8 cellular contexts compared by ENCODE assay signal in the genomic region with DNA sequence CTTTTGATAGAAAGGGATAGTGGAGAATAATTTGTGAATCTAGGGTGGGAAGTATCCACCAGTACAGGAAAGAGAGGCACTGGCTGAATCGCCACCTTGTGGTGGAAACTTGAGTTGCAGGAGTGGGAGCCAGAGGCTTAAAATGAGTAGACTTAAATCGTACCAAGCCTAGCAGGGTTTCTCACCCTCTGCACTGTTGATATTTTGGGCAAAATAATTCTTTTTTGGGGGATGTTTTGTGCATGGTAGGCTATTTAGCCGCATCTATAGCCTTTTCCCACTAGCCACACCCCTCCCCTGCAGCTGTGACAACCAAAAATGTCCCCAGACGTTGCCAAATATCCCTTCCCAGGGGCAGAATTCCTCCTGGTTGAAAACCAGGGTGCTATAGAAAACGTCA.
A peak's percentile ranks its signal among the peaks of the same experiment; 100 is the strongest.
DNase-seq lines count a peak whose midpoint lies in the region; ATAC-seq and TF ChIP-seq lines count a peak whose summit lies in the region.

No MANE protein-coding gene starts in this region.

- H3K27ac Mint-ChIP-seq in Calu3 (ENCODE audit: unreplicated experiment) = no peak overlapping the region
- H3K27ac Mint-ChIP-seq in activated CD4-positive, alpha-beta T cell treated with anti-CD3 and anti-CD28 coated beads, Interleukin-2, amount 10 ng/mL, durations not matched to agents 24 days and 14 days = no peak overlapping the region

- no peaks in the 10 kb centered on the region for H3K9me3 Mint-ChIP-seq in Calu3 (ENCODE audit: low read depth, unreplicated experiment)
- no peaks in the 10 kb centered on the region for H3K9me3 Mint-ChIP-seq in activated CD4-positive, alpha-beta T cell treated with anti-CD3 and anti-CD28 coated beads, Interleukin-2, amount 10 ng/mL, durations not matched to agents 24 days and 14 days

- H3K36me3 Mint-ChIP-seq in Calu3 (ENCODE audit: insufficient read depth, unreplicated experiment) = no peaks in the 10 kb centered on the region
- H3K36me3 Mint-ChIP-seq in activated CD4-positive, alpha-beta T cell treated with anti-CD3 and anti-CD28 coated beads, Interleukin-2, amount 10 ng/mL, durations not matched to agents 24 days and 14 days (ENCODE audit: low read depth) = no peaks in the 10 kb centered on the region

- TF ChIP-seq CTCF in Calu3 (IDR thresholded peaks at IDR 0.05; ENCODE audit: unreplicated experiment) (peak; percentile 92), HEK293 (tag by site-specific recombination; IDR thresholded peaks at IDR 0.05) (peak; percentile 56; the same call in 1 of the 2 replicates), liver (IDR thresholded peaks at IDR 0.05; ENCODE audit: low read depth, low read length, missing input control) (peak; percentile 93)

- peak; percentile 78 to 87 for TF ChIP-seq RAD21 in liver (IDR thresholded peaks at IDR 0.05)

- H3K36me3 ChIP-seq in HEK293 (ENCODE audit: control insufficient read depth in 2 of 2, insufficient read depth in 1 of 2, low read length in 2 of 2) (no peaks in the 10 kb centered on the region), liver (ENCODE audit: control insufficient read depth in 4 of 4, insufficient read depth in 3 of 4, low read depth in 1 of 4, low read length in 3 of 4) (no peaks in the 10 kb centered on the region)

- H3K4me3 ChIP-seq in HEK293 (ENCODE audit: low read depth, low read length) (no peak overlapping the region), liver (ENCODE audit: low read depth in 1 of 3, low read length in 3 of 3) (no peak overlapping the region)

- intact Hi-C loops in Calu3 (cut with micrococcal nuclease; ENCODE audit: unreplicated experiment) = loop anchor here (1.0 kb wide), 1 partner anchor 31 kb away; no protein-coding TSS in a partner anchor
- intact Hi-C loops in activated CD4-positive, alpha-beta T cell treated with anti-CD3 and anti-CD28 coated beads, Interleukin-2, amount 10 ng/mL, durations not matched to agents 24 days and 14 days (cut with micrococcal nuclease) = loop anchor here (1.0 to 10.0 kb wide), 3 partner anchors 31 to 436 kb away; partner anchors contain the start of gene FAM83D

- no peak for ATAC-seq in GM18520 (IDR thresholded peaks at IDR 0.05; ENCODE audit: unreplicated experiment)

- H3K27me3 ChIP-seq in liver (ENCODE audit: control insufficient read depth in 4 of 4, insufficient read depth in 4 of 4, low read length in 3 of 4) = no peaks in the 10 kb centered on the region

- no peaks in the 10 kb centered on the region for H3K4me1 Mint-ChIP-seq in Calu3 (ENCODE audit: low read depth, unreplicated experiment)
- peaks cover 3% of the 10 kb centered on the region for H3K4me1 Mint-ChIP-seq in activated CD4-positive, alpha-beta T cell treated with anti-CD3 and anti-CD28 coated beads, Interleukin-2, amount 10 ng/mL, durations not matched to agents 24 days and 14 days

- WGBS in liver = 12% methylated on average over 5 of the region's 5 CpGs

- H3K9ac ChIP-seq in liver (ENCODE audit: low read depth in 1 of 2, low read length in 2 of 2) = no peak overlapping the region

- H3K27me3 Mint-ChIP-seq in Calu3 (ENCODE audit: unreplicated experiment) = peaks cover 87% of the 10 kb centered on the region
- H3K27me3 Mint-ChIP-seq in activated CD4-positive, alpha-beta T cell treated with anti-CD3 and anti-CD28 coated beads, Interleukin-2, amount 10 ng/mL, durations not matched to agents 24 days and 14 days = peaks cover 25% of the 10 kb centered on the region

- DNase-seq in Calu3 (peak; percentile 93), NCI-H446 treated with DMSO at 0.1 percent for 48 hours (lab: John Stamatoyannopoulos, UW) (peak; percentile 35), dedifferentiated amniotic fluid mesenchymal stem cell (ENCODE audit: extremely low spot score) (peak; percentile 71)
- peak; percentile 95 for DNase-seq in activated CD4-positive, alpha-beta T cell treated with anti-CD3 and anti-CD28 coated beads, Interleukin-2, amount 10 ng/mL, durations not matched to agents 24 days and 14 days
- peak; percentile 59 to 69 (median 65) for DNase-seq in stimulated activated CD4-positive, alpha-beta T cell treated with anti-CD3 and anti-CD28 coated beads, TNF-alpha, amount 100 ng/mL, for 4 hours (ENCODE audit: low read depth in 3 of 3)

- H3K4me1 ChIP-seq in HEK293 (ENCODE audit: control insufficient read depth, insufficient read depth, low read length) (no peaks in the 10 kb centered on the region), liver (ENCODE audit: control insufficient read depth in 4 of 4, insufficient read depth in 4 of 4, low read length in 3 of 4) (no peaks in the 10 kb centered on the region)

- no peak overlapping the region for H3K27ac ChIP-seq in HEK293 (ENCODE audit: extremely low read depth, low read depth, low read length)
- no peak overlapping the region for H3K27ac ChIP-seq in liver (ENCODE audit: low read depth in 1 of 2, low read length in 2 of 2)

- no peak overlapping the region for H3K4me3 Mint-ChIP-seq in Calu3 (ENCODE audit: low read depth, unreplicated experiment)
- H3K4me3 Mint-ChIP-seq in activated CD4-positive, alpha-beta T cell treated with anti-CD3 and anti-CD28 coated beads, Interleukin-2, amount 10 ng/mL, durations not matched to agents 24 days and 14 days = no peak overlapping the region

- POLR2A ChIA-PET in HEK293 (lab: Yijun Ruan, JAX) = no interaction called here

- H3K9me3 ChIP-seq in HEK293 (ENCODE audit: control insufficient read depth, insufficient read depth, low read depth, low read length) (no peaks in the 10 kb centered on the region), liver (ENCODE audit: control insufficient read depth in 4 of 4, low read length in 3 of 4) (no peaks in the 10 kb centered on the region)

- CTCF ChIA-PET in Calu3 (lab: Charles Lee) = interaction anchor here (0.6 to 3.4 kb wide), 3 partner anchors 11 to 86 kb away, joined by 3 to 25 read pairs (median 6); no protein-coding TSS in a partner anchor
- CTCF ChIA-PET in HEK293 (lab: Yijun Ruan, JAX) = interaction anchor here (0.6 to 5.4 kb wide), 17 partner anchors 10 to 1953 kb away, joined by 3 to 83 read pairs (median 4); no protein-coding TSS in a partner anchor

- BruUV-seq in Calu3 (replicated peaks; lab: Mats Ljungman, UMichigan) = no TSS peak

TF ChIP-seq in HEK293, 187 proteins besides CTCF, POLR2A, EP300 and RAD21 (continues in another document):
- TF ChIP-seq ZNF747 (tag by site-specific recombination; IDR thresholded peaks at IDR 0.05) = no peak
- TF ChIP-seq ZNF175 (tag by site-specific recombination; IDR thresholded peaks at IDR 0.05) = no peak
- no peak for TF ChIP-seq ZNF221 (tag by site-specific recombination; IDR thresholded peaks at IDR 0.05; ENCODE audit: borderline replicate concordance)
- no peak for TF ChIP-seq ZNF600 (tag by site-specific recombination; IDR thresholded peaks at IDR 0.05)
- TF ChIP-seq, protein P1, sequence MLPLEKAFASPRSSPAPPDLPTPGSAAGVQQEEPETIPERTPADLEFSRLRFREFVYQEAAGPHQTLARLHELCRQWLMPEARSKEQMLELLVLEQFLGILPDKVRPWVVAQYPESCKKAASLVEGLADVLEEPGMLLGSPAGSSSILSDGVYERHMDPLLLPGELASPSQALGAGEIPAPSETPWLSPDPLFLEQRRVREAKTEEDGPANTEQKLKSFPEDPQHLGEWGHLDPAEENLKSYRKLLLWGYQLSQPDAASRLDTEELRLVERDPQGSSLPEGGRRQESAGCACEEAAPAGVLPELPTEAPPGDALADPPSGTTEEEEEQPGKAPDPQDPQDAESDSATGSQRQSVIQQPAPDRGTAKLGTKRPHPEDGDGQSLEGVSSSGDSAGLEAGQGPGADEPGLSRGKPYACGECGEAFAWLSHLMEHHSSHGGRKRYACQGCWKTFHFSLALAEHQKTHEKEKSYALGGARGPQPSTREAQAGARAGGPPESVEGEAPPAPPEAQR (tag by site-specific recombination; IDR thresholded peaks at IDR 0.05) = no peak

TF ChIP-seq in liver, 16 proteins besides CTCF, POLR2A, EP300 and RAD21 (continues in another document):
- TF ChIP-seq HNF4A (conservative IDR thresholded peaks at IDR 0.05) (no peak), REST (IDR thresholded peaks at IDR 0.05) (no peak), TAF1 (conservative IDR thresholded peaks at IDR 0.05) (no peak), EGR1 (IDR thresholded peaks at IDR 0.05; ENCODE audit: low read depth in 2 of 2) (no peak), SP1 (IDR thresholded peaks at IDR 0.05) (no peak), FOXA1 (IDR thresholded peaks at IDR 0.05) (no peak), RXRA (IDR thresholded peaks at IDR 0.05) (no peak), JUND (IDR thresholded peaks at IDR 0.05) (no peak)
- TF ChIP-seq, protein P2, sequence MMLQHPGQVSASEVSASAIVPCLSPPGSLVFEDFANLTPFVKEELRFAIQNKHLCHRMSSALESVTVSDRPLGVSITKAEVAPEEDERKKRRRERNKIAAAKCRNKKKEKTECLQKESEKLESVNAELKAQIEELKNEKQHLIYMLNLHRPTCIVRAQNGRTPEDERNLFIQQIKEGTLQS (IDR thresholded peaks at IDR 0.05) = no peak

Comparison
In these comparisons a context has a peak if more than half of its experiments do, and no peak if none do; other contexts are left out.
1. DNase-seq: peak in every context shown above with its lines; median percentile 95 in activated CD4-positive, alpha-beta T cell treated with anti-CD3 and anti-CD28 coated beads, Interleukin-2, amount 10 ng/mL, durations not matched to agents 24 days and 14 days; 93 in Calu3; 71 in dedifferentiated amniotic fluid mesenchymal stem cell; 65 in stimulated activated CD4-positive, alpha-beta T cell treated with anti-CD3 and anti-CD28 coated beads, TNF-alpha, amount 100 ng/mL, for 4 hours; 35 in NCI-H446 treated with DMSO at 0.1 percent for 48 hours.